24 cellular contexts compared by ENCODE assay signal in the genomic region with DNA sequence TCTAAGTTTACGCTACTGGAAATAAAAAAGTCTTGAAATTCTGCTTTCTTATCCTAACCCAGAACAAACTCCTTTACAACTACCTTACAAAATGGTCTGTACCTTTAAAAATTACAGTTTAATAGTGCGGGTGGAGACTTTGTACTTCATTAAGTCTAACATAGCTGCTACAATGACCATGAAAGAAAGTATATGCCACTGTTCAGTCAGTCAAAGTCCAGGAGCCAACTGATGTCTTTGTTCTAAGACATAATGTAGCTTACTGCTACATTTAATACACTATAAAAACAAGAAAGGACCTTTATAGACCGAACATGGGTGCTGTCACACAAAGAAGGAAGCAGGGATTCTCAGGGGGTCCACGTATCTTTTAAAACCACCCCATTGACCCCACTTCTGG. TPM values are rescaled to one million over a fixed set of nuclear protein-coding genes. Genes with fewer than 3 reads are reported as not detected.
"Had no signal": no experiment of that assay in that cellular context is flagged by ENCODE, and none has a peak within 500 bp of the region (broad histone marks: within the 10 kb centered on the region; RNA-seq: fewer than 3 reads in every experiment).

No MANE protein-coding gene starts in this region.

- H2AFZ ChIP-seq: hepatocyte had no signal

- H3K4me2 ChIP-seq: hepatocyte had no signal

- ATAC-seq: foreskin keratinocyte, gastroesophageal sphincter, heart left ventricle, left lung, left ventricle myocardium superior, lower lobe of right lung had no signal

- H3K27ac ChIP-seq: coronary artery, dorsolateral prefrontal cortex, esophagus muscularis mucosa, foreskin keratinocyte, gastroesophageal sphincter, heart left ventricle, hepatocyte, left lung, lower lobe of right lung had no signal

- H3K9me3 Mint-ChIP-seq: immature natural killer cell, naive B cell had no signal

- H3K9me3 ChIP-seq: esophagus muscularis mucosa, gastroesophageal sphincter, heart left ventricle, left lung, lower lobe of right lung had no signal

- H3K4me3 Mint-ChIP-seq: immature natural killer cell, naive B cell had no signal

- H3K4me3 ChIP-seq: coronary artery, dorsolateral prefrontal cortex, esophagus muscularis mucosa, gastroesophageal sphincter, heart left ventricle, hepatocyte, left lung, lower lobe of right lung had no signal

- H3K27me3 ChIP-seq: dorsolateral prefrontal cortex, esophagus muscularis mucosa, foreskin keratinocyte, gastroesophageal sphincter, heart left ventricle, hepatocyte, left lung had no signal

- H3K27me3 Mint-ChIP-seq: naive B cell had no signal

- H3K79me2 ChIP-seq: hepatocyte had no signal

- DNase-seq: dermis blood vessel endothelial cell; dorsolateral prefrontal cortex; effector CD4-positive, alpha-beta T cell; effector memory CD4-positive, alpha-beta T cell; foreskin keratinocyte; heart left ventricle; hypothalamus; immature natural killer cell; islet precursor cell; kidney; kidney glomerular epithelial cell; left lung; left ventricle myocardium superior; lower lobe of right lung; mesenchymal stem cell; midbrain; naive B cell had no signal

- H3K4me1 ChIP-seq: esophagus muscularis mucosa, foreskin keratinocyte, gastroesophageal sphincter had no signal

RNA-seq across cellular contexts. Expression of a gene that starts 45.2 kb away (rescaled TPM):
- total RNA-seq: dermis blood vessel endothelial cell, endothelial cell of umbilical vein, epithelial cell of proximal tubule, foreskin keratinocyte, myocyte had no signal
